In the genomic region with DNA sequence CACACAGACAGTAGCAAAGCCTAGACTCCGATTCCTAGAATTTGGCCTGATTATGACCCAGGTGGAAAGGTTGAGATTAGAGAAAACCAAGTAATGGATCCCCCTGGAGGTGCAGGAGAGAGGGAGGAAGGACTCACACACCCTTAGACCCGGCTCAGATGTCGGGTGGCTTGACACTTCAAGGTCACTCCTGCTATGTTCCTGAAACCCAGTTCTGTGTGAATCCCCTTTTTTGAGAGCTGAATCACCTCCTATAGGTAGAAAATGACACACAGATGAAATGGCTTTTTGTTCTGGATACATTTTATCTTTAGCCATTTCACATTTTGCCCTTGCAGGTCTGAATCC, we compare ENCODE assay signal across 14 cellular contexts.
DNase-seq lines count a peak whose midpoint lies in the region; ATAC-seq, FAIRE-seq and TF ChIP-seq lines count a peak whose summit lies in the region.
"Had no signal": no experiment of that assay in that cellular context is flagged by ENCODE, and none has a peak within 500 bp of the region (broad histone marks: within the 10 kb centered on the region; RNA-seq: fewer than 3 reads in every experiment).

No MANE protein-coding gene starts in this region.

- H3K27me3 ChIP-seq in ascending aorta (no peaks in the 10 kb centered on the region), keratinocyte (ENCODE audit: control insufficient read depth, extremely low read depth, insufficient read depth, low read length) (no peaks in the 10 kb centered on the region), smooth muscle cell (ENCODE audit: low read depth) (no peaks in the 10 kb centered on the region)

- H4K20me1 ChIP-seq in keratinocyte (ENCODE audit: control insufficient read depth, extremely low read depth, insufficient read depth, low read length), result no peaks in the 10 kb centered on the region
- no peaks in the 10 kb centered on the region for H4K20me1 ChIP-seq in smooth muscle cell (ENCODE audit: low read depth)

- no peak for DNase-seq in ascending aorta (ENCODE audit: low spot score in 2 of 2)
- DNase-seq in keratinocyte (ENCODE audit: low read depth, low spot score), result no peak
- DNase-seq in smooth muscle cell (lab: John Stamatoyannopoulos, UW; ENCODE audit: unreplicated experiment), result no peak
- no peak for DNase-seq in cerebellar nuclear complex (lab: John Stamatoyannopoulos, UW)
- DNase-seq in activated effector memory CD4-positive, alpha-beta T cell treated with Interleukin-2 at 50 U/mL for 16 hours, result no peak
- DNase-seq in GM19239 (ENCODE audit: insufficient read length, low spot score), result no peak
- DNase-seq: activated CD4-positive, CD25-positive, alpha-beta regulatory T cell treated with anti-CD3 and anti-CD28 coated beads, Interleukin-2, amount 50 U/mL, for 72 hours; activated naive CD8-positive, alpha-beta T cell treated with anti-CD3 and anti-CD28 coated beads for 36 hours; CD8-positive, alpha-beta T cell; NCI-H1436 treated with DMSO at 0.1 percent for 48 hours had no signal

- H3K36me3 ChIP-seq in ascending aorta, result no peaks in the 10 kb centered on the region
- no peaks in the 10 kb centered on the region for H3K36me3 ChIP-seq in keratinocyte (ENCODE audit: control insufficient read depth in 2 of 2, extremely low read depth in 1 of 2, insufficient read depth in 2 of 2, low read length in 2 of 2)
- H3K36me3 ChIP-seq in smooth muscle cell (ENCODE audit: low read depth), result no peaks in the 10 kb centered on the region

- 32% methylated on average over 3 of the region's 3 CpGs for WGBS in smooth muscle cell (ENCODE audit: low lambda C conversion rate)

- H2AFZ ChIP-seq in keratinocyte (ENCODE audit: control insufficient read depth, low read length) (no peak overlapping the region), smooth muscle cell (ENCODE audit: low read depth) (peak overlapping the region; percentile 68)

- H3K4me3 ChIP-seq in ascending aorta, result peak overlapping the region; percentile 33 to 35
- H3K4me3 ChIP-seq in keratinocyte (ENCODE audit: control insufficient read depth in 2 of 3, extremely low read depth in 1 of 3, insufficient read depth in 2 of 3, low read depth in 1 of 3, low read length in 3 of 3), result no peak overlapping the region
- H3K4me3 ChIP-seq in smooth muscle cell, result no peak overlapping the region
- H3K4me3 ChIP-seq: GM12878 had no signal

- H3K9me3 ChIP-seq in ascending aorta (no peaks in the 10 kb centered on the region), keratinocyte (ENCODE audit: control insufficient read depth, low read depth, low read length) (no peaks in the 10 kb centered on the region), smooth muscle cell (replicated peaks; ENCODE audit: low read depth) (no peaks in the 10 kb centered on the region)

- peak; percentile 7 for ATAC-seq in GM19455 (IDR thresholded peaks at IDR 0.05; ENCODE audit: unreplicated experiment)
- no peak for ATAC-seq in HG03469 (IDR thresholded peaks at IDR 0.05; ENCODE audit: unreplicated experiment)
- ATAC-seq: CD8-positive, alpha-beta T cell; GM12878 had no signal

- intact Hi-C loops in ascending aorta (cut with DNase I), result no loop called here

- dilution Hi-C loops in keratinocyte (cut with MboI; ENCODE audit: extremely low pct_ligation_motif_present, low sequenced_read_pairs), result no loop called here

- FAIRE-seq in keratinocyte (lab: Jason Lieb, UNC) (peak; percentile 9), GM19239 (lab: Jason Lieb, UNC) (no peak)
- FAIRE-seq: GM12878, RCC 7860 had no signal

- H3K27ac ChIP-seq in ascending aorta, result no peak overlapping the region
- no peak overlapping the region for H3K27ac ChIP-seq in keratinocyte (ENCODE audit: control insufficient read depth, insufficient read depth, low read length)
- peak overlapping the region; percentile 94 for H3K27ac ChIP-seq in smooth muscle cell (ENCODE audit: low read depth)

- H3K9me1 ChIP-seq in keratinocyte (ENCODE audit: control insufficient read depth, extremely low read depth, insufficient read depth, low read length), result no peaks in the 10 kb centered on the region

- H3K9ac ChIP-seq in keratinocyte (ENCODE audit: control insufficient read depth, extremely low read depth, insufficient read depth, low read length) (no peak overlapping the region), smooth muscle cell (ENCODE audit: low read depth) (peak overlapping the region; percentile 56)

- peaks cover 8% of the 10 kb centered on the region for H3F3A ChIP-seq in smooth muscle cell (ENCODE audit: low read depth)

- H3K79me2 ChIP-seq in keratinocyte (ENCODE audit: control insufficient read depth, insufficient read depth, low read length) (no peaks in the 10 kb centered on the region), smooth muscle cell (ENCODE audit: low read depth) (no peaks in the 10 kb centered on the region)

- H3K4me2 ChIP-seq in keratinocyte (ENCODE audit: control insufficient read depth, extremely low read depth, insufficient read depth, low read depth, low read length) (peak overlapping the region; percentile 22), smooth muscle cell (peak overlapping the region; percentile 46)

- no peaks in the 10 kb centered on the region for H3K4me1 ChIP-seq in ascending aorta
- peaks cover 4% of the 10 kb centered on the region for H3K4me1 ChIP-seq in keratinocyte (ENCODE audit: control insufficient read depth, extremely low read depth, insufficient read depth, low read length)
- no peaks in the 10 kb centered on the region for H3K4me1 ChIP-seq in smooth muscle cell (ENCODE audit: low read depth)

- TF ChIP-seq CTCF in ascending aorta (IDR thresholded peaks at IDR 0.05) (no peak), keratinocyte (optimal IDR thresholded peaks at IDR 0.05 in 1 of 3, IDR thresholded peaks at IDR 0.05 in 1 of 3, conservative IDR thresholded peaks at IDR 0.05 in 1 of 3; ENCODE audit: extremely low read depth in 1 of 3, insufficient read depth in 2 of 3, low read length in 3 of 3) (no peak), smooth muscle cell (IDR thresholded peaks at IDR 0.05; ENCODE audit: borderline replicate concordance, insufficient read depth, poor library complexity, severe bottlenecking) (no peak)

Comparison
In these comparisons a context has a peak if more than half of its experiments do, and no peak if none do; other contexts are left out.
1. H3K4me3 ChIP-seq: peak in ascending aorta (2 of 2); none in keratinocyte (0 of 3) and smooth muscle cell (single experiment).